23 cellular contexts compared by ENCODE assay signal in the genomic region with DNA sequence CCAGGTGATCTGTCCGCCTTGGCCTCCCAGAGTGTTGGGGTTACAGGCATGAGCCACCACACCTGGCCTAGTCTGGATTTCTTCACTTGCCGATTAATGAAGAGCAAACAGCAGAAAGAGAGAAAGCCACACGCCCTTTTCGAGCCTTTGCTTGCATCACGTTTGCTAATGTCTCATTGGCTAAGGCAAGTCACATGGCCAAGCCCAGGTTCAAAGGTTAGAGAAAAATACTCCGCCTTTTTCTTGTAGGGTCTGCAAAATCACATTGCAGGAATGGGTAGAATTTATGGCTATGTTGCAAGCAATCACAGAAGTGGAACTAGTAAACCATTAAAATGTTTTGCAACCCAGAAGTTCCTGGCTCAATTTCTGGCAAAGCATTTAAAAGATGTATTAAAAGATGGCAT. TPM values are rescaled to one million over a fixed set of nuclear protein-coding genes. Genes with fewer than 3 reads are reported as not detected.
DNase-seq lines count a peak whose midpoint lies in the region; ATAC-seq, FAIRE-seq and TF ChIP-seq lines count a peak whose summit lies in the region.
"Had no signal": no experiment of that assay in that cellular context is flagged by ENCODE, and none has a peak within 500 bp of the region (broad histone marks: within the 10 kb centered on the region; RNA-seq: fewer than 3 reads in every experiment).

No MANE protein-coding gene starts in this region.

- H3K36me3 ChIP-seq in K562 (ENCODE audit: control insufficient read depth, insufficient read depth, low read length) = no peaks in the 10 kb centered on the region
- no peaks in the 10 kb centered on the region for H3K36me3 ChIP-seq in mucosa of descending colon (ENCODE audit: low read depth)
- H3K36me3 ChIP-seq in ascending aorta = no peaks in the 10 kb centered on the region

- 33% methylated on average over 6 of the region's 6 CpGs for WGBS in K562 (ENCODE audit: insufficient coverage, low coverage, missing lambda C conversion rate)

- H3K79me2 ChIP-seq in K562 (ENCODE audit: control insufficient read depth, insufficient read depth, low read length) = no peaks in the 10 kb centered on the region

- in situ Hi-C loops in K562 (cut with MboI) = no loop called here

- H3K27ac ChIP-seq in K562 (ENCODE audit: extremely low read depth, low read depth, low read length) (no peak overlapping the region), foreskin keratinocyte (no peak overlapping the region), ascending aorta (no peak overlapping the region)
- H3K27ac ChIP-seq: HL-60 had no signal

- H4K20me1 ChIP-seq in K562 (replicated peaks; ENCODE audit: control insufficient read depth, insufficient read depth, low read length) = no peaks in the 10 kb centered on the region

- H2AFZ ChIP-seq in K562 (ENCODE audit: low read depth, low read length) = peak overlapping the region; percentile 65

- H3K4me2 ChIP-seq in K562 (ENCODE audit: insufficient read depth, low read length) = no peak overlapping the region

- H3K4me1 ChIP-seq in K562 (replicated peaks in 1 of 2; ENCODE audit: control insufficient read depth in 2 of 2, insufficient read depth in 2 of 2, low read length in 2 of 2) = no peaks in the 10 kb centered on the region
- H3K4me1 ChIP-seq in mucosa of descending colon (ENCODE audit: low read depth) = no peaks in the 10 kb centered on the region
- peaks cover 6% of the 10 kb centered on the region for H3K4me1 ChIP-seq in foreskin keratinocyte
- no peaks in the 10 kb centered on the region for H3K4me1 ChIP-seq in ascending aorta

- peak; percentile 79 for ATAC-seq in K562
- peak; percentile 61 for ATAC-seq in mucosa of descending colon
- no peak for ATAC-seq in foreskin keratinocyte
- ATAC-seq: activated CD8-positive, alpha-beta T cell treated with anti-CD3 and anti-CD28 coated beads, Interleukin-2, amount 10 ng/mL, durations not matched to agents 7 days and 5 days; effector memory CD8-positive, alpha-beta T cell; naive thymus-derived CD4-positive, alpha-beta T cell had no signal

- POLR2A ChIA-PET in K562 (lab: Yijun Ruan, JAX) = no interaction called here

- no peak overlapping the region for H3K9ac ChIP-seq in K562 (ENCODE audit: insufficient read depth in 1 of 2, low read depth in 2 of 2, low read length in 2 of 2)

- FAIRE-seq in K562 (lab: Jason Lieb, UNC) = peak; percentile 19
- FAIRE-seq: D721Med, GM19239 had no signal

- TF ChIP-seq EP300 in K562 (IDR thresholded peaks at IDR 0.05; ENCODE audit: low read length) = no peak

- TF ChIP-seq RAD21 in K562 (CRISPR knock-in tag; conservative IDR thresholded peaks at IDR 0.05 in 1 of 2, IDR thresholded peaks at IDR 0.05 in 1 of 2) = no peak

- intact Hi-C loops in K562 (cut with micrococcal nuclease) (no loop called here), mucosa of descending colon (cut with DNase I, micrococcal nuclease) (no loop called here), ascending aorta (cut with DNase I) (no loop called here)

- H3K9me3 ChIP-seq in K562 (replicated peaks; ENCODE audit: control insufficient read depth, insufficient read depth, low read depth, low read length) (no peaks in the 10 kb centered on the region), mucosa of descending colon (no peaks in the 10 kb centered on the region), ascending aorta (no peaks in the 10 kb centered on the region)

- TF ChIP-seq CTCF in K562 (IDR thresholded peaks at IDR 0.05 in 2 of 3, conservative IDR thresholded peaks at IDR 0.05 in 1 of 3; ENCODE audit: insufficient read depth in 2 of 3, low read depth in 1 of 3, low read length in 3 of 3) (no peak), mucosa of descending colon (IDR thresholded peaks at IDR 0.05) (no peak), foreskin keratinocyte (conservative IDR thresholded peaks at IDR 0.05) (no peak), ascending aorta (IDR thresholded peaks at IDR 0.05) (no peak)

- H3K27me3 ChIP-seq in K562 (ENCODE audit: control insufficient read depth in 2 of 2, insufficient read depth in 2 of 2, low read length in 2 of 2) (no peaks in the 10 kb centered on the region; a peak in 1 of 5 replicates), foreskin keratinocyte (no peaks in the 10 kb centered on the region), ascending aorta (no peaks in the 10 kb centered on the region)

- CTCF ChIA-PET in K562 (lab: Yijun Ruan, JAX; ENCODE audit: low intra/inter-chr PET ratio) = no interaction called here

- H3K9me1 ChIP-seq in K562 (ENCODE audit: control insufficient read depth, insufficient read depth, low read length) = no peaks in the 10 kb centered on the region

- TF ChIP-seq POLR2A in K562 (conservative IDR thresholded peaks at IDR 0.05) = no peak

- H3K4me3 ChIP-seq in K562 = no peak overlapping the region
- H3K4me3 ChIP-seq in mucosa of descending colon = no peak overlapping the region
- no peak overlapping the region for H3K4me3 ChIP-seq in ascending aorta

- DNase-seq in GF-D8 (lab: John Stamatoyannopoulos, UW) (peak; percentile 91), MV-4-11 (lab: John Stamatoyannopoulos, UW) (peak; percentile 96), K562 (ENCODE audit: extremely low read depth in 1 of 4, low spot score in 3 of 4) (peak in 2 of 4 experiments; percentile 17 to 25), mucosa of descending colon (peak in 1 of 3 donors; percentile 17), foreskin keratinocyte (no peak), ascending aorta (ENCODE audit: low spot score in 2 of 2) (no peak), foreskin melanocyte (no peak)
- no peak for DNase-seq in central memory CD4-positive, alpha-beta T cell
- DNase-seq: activated CD4-positive, CD25-positive, alpha-beta regulatory T cell; activated CD8-positive, alpha-beta T cell treated with anti-CD3 and anti-CD28 coated beads, Interleukin-2, amount 10 ng/mL, durations not matched to agents 7 days and 5 days; activated naive CD4-positive, alpha-beta T cell treated with anti-CD3 and anti-CD28 coated beads for 36 hours; activated T-cell treated with anti-CD3 and anti-CD28 coated beads, Interleukin-2, amount 50 U/mL, for 24 hours; effector memory CD8-positive, alpha-beta T cell; hippocampal formation; islet precursor cell; KBM-7; naive thymus-derived CD4-positive, alpha-beta T cell; NCI-H1105; NCI-H2081 treated with DMSO at 0.1 percent for 48 hours; NCI-H510A had no signal

- BruUV-seq in K562 (replicated peaks; lab: Mats Ljungman, UMichigan) = no TSS peak

TF ChIP-seq in K562, 482 proteins besides CTCF, POLR2A, EP300 and RAD21 (continues in another document):
- TF ChIP-seq, protein P1, sequence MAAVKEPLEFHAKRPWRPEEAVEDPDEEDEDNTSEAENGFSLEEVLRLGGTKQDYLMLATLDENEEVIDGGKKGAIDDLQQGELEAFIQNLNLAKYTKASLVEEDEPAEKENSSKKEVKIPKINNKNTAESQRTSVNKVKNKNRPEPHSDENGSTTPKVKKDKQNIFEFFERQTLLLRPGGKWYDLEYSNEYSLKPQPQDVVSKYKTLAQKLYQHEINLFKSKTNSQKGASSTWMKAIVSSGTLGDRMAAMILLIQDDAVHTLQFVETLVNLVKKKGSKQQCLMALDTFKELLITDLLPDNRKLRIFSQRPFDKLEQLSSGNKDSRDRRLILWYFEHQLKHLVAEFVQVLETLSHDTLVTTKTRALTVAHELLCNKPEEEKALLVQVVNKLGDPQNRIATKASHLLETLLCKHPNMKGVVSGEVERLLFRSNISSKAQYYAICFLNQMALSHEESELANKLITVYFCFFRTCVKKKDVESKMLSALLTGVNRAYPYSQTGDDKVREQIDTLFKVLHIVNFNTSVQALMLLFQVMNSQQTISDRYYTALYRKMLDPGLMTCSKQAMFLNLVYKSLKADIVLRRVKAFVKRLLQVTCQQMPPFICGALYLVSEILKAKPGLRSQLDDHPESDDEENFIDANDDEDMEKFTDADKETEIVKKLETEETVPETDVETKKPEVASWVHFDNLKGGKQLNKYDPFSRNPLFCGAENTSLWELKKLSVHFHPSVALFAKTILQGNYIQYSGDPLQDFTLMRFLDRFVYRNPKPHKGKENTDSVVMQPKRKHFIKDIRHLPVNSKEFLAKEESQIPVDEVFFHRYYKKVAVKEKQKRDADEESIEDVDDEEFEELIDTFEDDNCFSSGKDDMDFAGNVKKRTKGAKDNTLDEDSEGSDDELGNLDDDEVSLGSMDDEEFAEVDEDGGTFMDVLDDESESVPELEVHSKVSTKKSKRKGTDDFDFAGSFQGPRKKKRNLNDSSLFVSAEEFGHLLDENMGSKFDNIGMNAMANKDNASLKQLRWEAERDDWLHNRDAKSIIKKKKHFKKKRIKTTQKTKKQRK (IDR thresholded peaks at IDR 0.05; ENCODE audit: borderline replicate concordance, low read depth, low read length) = no peak
- TF ChIP-seq, protein P2, sequence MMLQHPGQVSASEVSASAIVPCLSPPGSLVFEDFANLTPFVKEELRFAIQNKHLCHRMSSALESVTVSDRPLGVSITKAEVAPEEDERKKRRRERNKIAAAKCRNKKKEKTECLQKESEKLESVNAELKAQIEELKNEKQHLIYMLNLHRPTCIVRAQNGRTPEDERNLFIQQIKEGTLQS (IDR thresholded peaks at IDR 0.05) = peak; percentile 51
- TF ChIP-seq, protein P2 (CRISPR knock-in tag; conservative IDR thresholded peaks at IDR 0.05) = no peak

RNA-seq across cellular contexts. Expression of a gene that starts 26.8 kb away (rescaled TPM):
- 67.5 and 174 TPM in 2 replicates for total RNA-seq in K562 (2011; cell fraction: chromatin; rRNA removed; ENCODE audit: low replicate concordance)
- total RNA-seq in K562 (2011; cell fraction: nucleolus; rRNA removed) = 37.7 and 46.3 TPM in 2 replicates
- 49.6 and 62.1 TPM in 2 replicates for total RNA-seq in K562 (2011; cell fraction: nucleoplasm; rRNA removed)
- 23.6 and 24.6 TPM in 2 replicates for total RNA-seq in K562 (2014; rRNA removed)
- total RNA-seq in K562 (2014; rRNA removed; fragmentation: Illumina TruSeq; extraction: Trizol) = 51.7 and 57.7 TPM in 2 replicates
- total RNA-seq in K562 (2015; rRNA removed; fragmentation: Illumina TruSeq; extraction: Trizol) = 33.4 and 36.7 TPM in 2 replicates
- 53.6 and 58.5 TPM in 2 replicates for total RNA-seq in K562 (2021)
- 33.3 and 41.2 TPM in 2 replicates for polyA plus RNA-seq in K562 (2011; rRNA removed)
- polyA plus RNA-seq in K562 (2011; cell fraction: cytosol; rRNA removed) = 10.2 and 19.7 TPM in 2 replicates
- polyA plus RNA-seq in K562 (2011; cell fraction: nucleus; rRNA removed) = 24.4 and 26.5 TPM in 2 replicates
- polyA plus RNA-seq in K562 (2012) = 23.8 and 26.4 TPM in 2 replicates
- 23.3 and 28.6 TPM in 2 replicates for polyA plus RNA-seq in K562 (2014; fragmentation: Illumina TruSeq; extraction: Trizol)
- 10 to 100 TPM; 10.6 to 12.6 TPM for polyA plus RNA-seq in K562 (2014; fragmentation: Nextera tagmentation; extraction: Ambion mirVana)
- polyA plus RNA-seq in K562 (2014; rRNA removed) = 14.6 and 15.9 TPM in 2 replicates
- polyA minus RNA-seq in K562 (2011; rRNA and poly(A)+ RNA removed) = 266 and 267 TPM in 2 replicates
- polyA minus RNA-seq in K562 (2011; cell fraction: cytosol; rRNA and poly(A)+ RNA removed) = 47.3 and 68.3 TPM in 2 replicates
- polyA minus RNA-seq in K562 (2011; cell fraction: nucleus; rRNA and poly(A)+ RNA removed) = 42.0 and 79.6 TPM in 2 replicates
- 100 to 1,000 TPM in 1 of 3 donors, 10 to 100 TPM in 2; 54.0 to 107 (median 57.2) TPM for total RNA-seq in mucosa of descending colon
- total RNA-seq in foreskin keratinocyte = 45.6 and 46.9 TPM in 2 replicates
- 6.1 and 7.4 TPM in 2 replicates for polyA plus RNA-seq in foreskin keratinocyte
- total RNA-seq in ascending aorta = 12.7 TPM

Comparison
In these comparisons a context has a peak if more than half of its experiments do, and no peak if none do; other contexts are left out.
1. DNase-seq: peak in GF-D8 (single experiment) and MV-4-11 (single experiment); none in foreskin keratinocyte (0 of 2), central memory CD4-positive, alpha-beta T cell (single experiment), ascending aorta (0 of 2) and foreskin melanocyte (single experiment).